Comparison of ENCODE assay signal across 31 cellular contexts in the genomic region with DNA sequence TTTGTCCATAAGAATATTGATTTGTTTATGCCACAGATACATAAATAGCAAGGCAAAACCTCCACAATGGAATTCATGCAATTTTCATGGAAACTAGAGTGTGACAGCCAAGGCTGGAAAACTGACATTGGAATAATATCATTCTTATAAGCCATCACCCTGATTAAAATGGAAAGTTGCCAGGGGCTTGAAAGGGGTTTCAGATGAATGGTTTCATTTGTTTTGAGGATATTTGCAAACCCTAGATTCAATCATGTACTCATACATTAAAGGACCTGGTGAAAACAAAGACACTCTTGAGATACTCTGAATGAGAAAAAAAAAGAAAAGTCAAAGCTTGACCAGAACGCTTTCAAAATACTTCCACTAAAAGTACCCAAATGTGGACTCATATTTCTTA.
DNase-seq lines count a peak whose midpoint lies in the region; FAIRE-seq and TF ChIP-seq lines count a peak whose summit lies in the region.
"Had no signal": no experiment of that assay in that cellular context is flagged by ENCODE, and none has a peak within 500 bp of the region (broad histone marks: within the 10 kb centered on the region; RNA-seq: fewer than 3 reads in every experiment).

No MANE protein-coding gene starts in this region.

- TF ChIP-seq POLR2A in prostate gland (IDR thresholded peaks at IDR 0.05) (no peak), GM12892 (IDR thresholded peaks at IDR 0.05; ENCODE audit: low read depth, low read length) (no peak)

- H3K27ac ChIP-seq in prostate gland: peak overlapping the region; percentile 21 to 48
- H3K27ac ChIP-seq: A549; BLaER1 treated with 17β-estradiol and CSF1 and Interleukin-3, amounts not matched to agents 10 nM and 100 nM; SJSA1 had no signal

- no peaks in the 10 kb centered on the region for H3K36me3 ChIP-seq in prostate gland
- H3K36me3 ChIP-seq: BLaER1 treated with 17β-estradiol and CSF1 and Interleukin-3, amounts not matched to agents 10 nM and 100 nM; SJSA1 had no signal

- 0% methylated on average over 1 of the region's 1 CpG for WGBS in prostate gland

- no peak overlapping the region for H3K4me3 ChIP-seq in prostate gland
- H3K4me3 ChIP-seq: A549; BLaER1 treated with 17β-estradiol and CSF1 and Interleukin-3, amounts not matched to agents 10 nM and 100 nM; K562; SJSA1 had no signal

- peaks cover 3% of the 10 kb centered on the region for H3K4me1 ChIP-seq in prostate gland (replicated peaks)

- in situ Hi-C loops in SK-MEL-5 (cut with HindIII; ENCODE audit: low pct_unique_long_range_greater_than_20kb, low sequenced_read_pairs): no loop called here

- FAIRE-seq in GM12892 (lab: Jason Lieb, UNC): no peak
- FAIRE-seq: A549, GM12891, GM19239, HepG2, K562 had no signal

- no peak for TF ChIP-seq CTCF in prostate gland (IDR thresholded peaks at IDR 0.05)

- DNase-seq in NCI-H1048 (lab: John Stamatoyannopoulos, UW) (peak; percentile 63), NCI-H526 (lab: John Stamatoyannopoulos, UW) (peak; percentile 4 to 10), SK-MEL-5 (ENCODE audit: low read depth, low spot score) (peak; percentile 30), prostate gland (ENCODE audit: low spot score) (no peak), GM12892 (ENCODE audit: insufficient read length) (no peak), activated gamma-delta T cell treated with Interleukin-2 at 50 U/mL for 16 hours (no peak), NCI-H446 (lab: John Stamatoyannopoulos, UW) (no peak), UCSD-AML1 (lab: John Stamatoyannopoulos, UW; ENCODE audit: unreplicated experiment) (no peak)
- DNase-seq: AML-193; CD4-positive, alpha-beta T cell; COR-L47; DMS53; EL; GF-D8; H7; Kasumi-1; NCI-H2081; NCI-H2171 treated with DMSO at 0.1 percent for 48 hours; NCI-H446 treated with DMSO at 0.1 percent for 48 hours; NK-92 treated with Interleukin-12 subunit alpha and Interleukin-12 subunit beta, amount 100 ng/mL, for 24 hours; PC-3; Right ventricle myocardium superior; RPMI8226; T-cell had no signal

- no peaks in the 10 kb centered on the region for H3K9me3 ChIP-seq in prostate gland
- H3K9me3 ChIP-seq: A549, SJSA1 had no signal

- no peaks in the 10 kb centered on the region for H3K27me3 ChIP-seq in prostate gland (replicated peaks; ENCODE audit: insufficient read depth)
- H3K27me3 ChIP-seq: BLaER1 treated with 17β-estradiol and CSF1 and Interleukin-3, amounts not matched to agents 10 nM and 100 nM; SJSA1 had no signal

- intact Hi-C loops in prostate gland (cut with DNase I): no loop called here

Comparison
In these comparisons a context has a peak if more than half of its experiments do, and no peak if none do; other contexts are left out.
1. DNase-seq: peak in NCI-H1048 (single experiment), NCI-H526 (2 of 2) and SK-MEL-5 (single experiment); none in prostate gland (single experiment), GM12892 (single experiment), activated gamma-delta T cell treated with Interleukin-2 at 50 U/mL for 16 hours (single experiment), NCI-H446 (0 of 2) and UCSD-AML1 (single experiment).